ENCODE assay signal across 10 cellular contexts in the genomic region with DNA sequence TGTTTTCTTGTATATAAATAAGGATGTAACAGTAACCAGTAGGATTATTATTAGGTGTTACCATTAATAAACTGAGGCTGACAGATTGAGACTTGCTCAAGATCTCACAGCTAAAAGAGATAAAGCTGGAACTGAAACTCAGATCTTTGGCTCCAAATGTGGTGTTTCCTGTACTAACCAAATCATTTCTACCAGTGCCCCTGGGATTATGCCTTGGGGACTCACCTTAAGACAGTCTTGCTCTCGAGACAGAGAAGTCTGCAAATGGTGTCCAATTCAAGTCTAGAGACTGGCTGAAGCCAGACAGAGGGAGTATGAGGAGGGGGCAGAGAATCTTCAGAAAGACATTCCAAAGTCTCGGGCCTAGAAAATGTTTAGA. TPM values are rescaled to one million over a fixed set of nuclear protein-coding genes. Genes with fewer than 3 reads are reported as not detected.
DNase-seq lines count a peak whose midpoint lies in the region; ATAC-seq and TF ChIP-seq lines count a peak whose summit lies in the region.
"Had no signal": no experiment of that assay in that cellular context is flagged by ENCODE, and none has a peak within 500 bp of the region (broad histone marks: within the 10 kb centered on the region; RNA-seq: fewer than 3 reads in every experiment).

No MANE protein-coding gene starts in this region.

- intact Hi-C loops in activated CD4-positive, alpha-beta T cell treated with anti-CD3 and anti-CD28 coated beads, Interleukin-2, amount 10 ng/mL, durations not matched to agents 24 days and 14 days (cut with micrococcal nuclease): loop anchor here (10.0 kb wide), 4 partner anchors 272 to 752 kb away; a partner anchor contains a TSS
- intact Hi-C loops in adrenal gland (cut with DNase I): no loop called here
- intact Hi-C loops in lower leg skin (cut with DNase I; ENCODE audit: low total_unique reads): no loop called here
- intact Hi-C loops in prostate gland (cut with DNase I): no loop called here

- H3K9me3 Mint-ChIP-seq in activated CD4-positive, alpha-beta T cell treated with anti-CD3 and anti-CD28 coated beads, Interleukin-2, amount 10 ng/mL, durations not matched to agents 24 days and 14 days: peaks cover 12% of the 10 kb centered on the region
- H3K9me3 Mint-ChIP-seq in stimulated activated naive CD8-positive, alpha-beta T cell treated with anti-CD3 and anti-CD28 coated beads, Interleukin-15, amount 100 ng/mL, for 72 hours: peaks cover 12 to 19% of the 10 kb centered on the region in 2 donors

- no peak overlapping the region for H3K4me3 ChIP-seq in adrenal gland
- no peak overlapping the region for H3K4me3 ChIP-seq in lower leg skin (ENCODE audit: low read depth, poor library complexity, severe bottlenecking)
- no peak overlapping the region for H3K4me3 ChIP-seq in prostate gland

- H3K9me3 ChIP-seq in adrenal gland (replicated peaks in 1 of 3) (no peaks in the 10 kb centered on the region), prostate gland (no peaks in the 10 kb centered on the region)

- H3K4me1 ChIP-seq in adrenal gland (replicated peaks in 1 of 2) (no peaks in the 10 kb centered on the region), prostate gland (replicated peaks) (no peaks in the 10 kb centered on the region)

- H3K27me3 Mint-ChIP-seq in activated CD4-positive, alpha-beta T cell treated with anti-CD3 and anti-CD28 coated beads, Interleukin-2, amount 10 ng/mL, durations not matched to agents 24 days and 14 days: no peaks in the 10 kb centered on the region
- H3K27me3 Mint-ChIP-seq in stimulated activated naive CD8-positive, alpha-beta T cell treated with anti-CD3 and anti-CD28 coated beads, Interleukin-15, amount 100 ng/mL, for 72 hours: no peaks in the 10 kb centered on the region

- H3K27ac Mint-ChIP-seq in activated CD4-positive, alpha-beta T cell treated with anti-CD3 and anti-CD28 coated beads, Interleukin-2, amount 10 ng/mL, durations not matched to agents 24 days and 14 days: peak overlapping the region; percentile 97
- peak overlapping the region; percentile 94 to 98 for H3K27ac Mint-ChIP-seq in stimulated activated naive CD8-positive, alpha-beta T cell treated with anti-CD3 and anti-CD28 coated beads, Interleukin-15, amount 100 ng/mL, for 72 hours

- TF ChIP-seq CTCF in adrenal gland (IDR thresholded peaks at IDR 0.05) (no peak), lower leg skin (IDR thresholded peaks at IDR 0.05) (no peak), prostate gland (IDR thresholded peaks at IDR 0.05) (no peak)

- TF ChIP-seq POLR2A in adrenal gland (IDR thresholded peaks at IDR 0.05) (no peak), lower leg skin (IDR thresholded peaks at IDR 0.05) (no peak), prostate gland (IDR thresholded peaks at IDR 0.05) (no peak)

- ATAC-seq in HG03342 (IDR thresholded peaks at IDR 0.05; ENCODE audit: unreplicated experiment) (peak; percentile 49), HG03108 (IDR thresholded peaks at IDR 0.05; ENCODE audit: unreplicated experiment) (no peak)
- ATAC-seq in stimulated activated naive CD8-positive, alpha-beta T cell treated with anti-CD3 and anti-CD28 coated beads, Interleukin-15, amount 100 ng/mL, for 72 hours: no peak

- peaks cover 21% of the 10 kb centered on the region for H3K36me3 Mint-ChIP-seq in activated CD4-positive, alpha-beta T cell treated with anti-CD3 and anti-CD28 coated beads, Interleukin-2, amount 10 ng/mL, durations not matched to agents 24 days and 14 days (ENCODE audit: low read depth)

- peak overlapping the region; percentile 98 for H3K4me3 Mint-ChIP-seq in activated CD4-positive, alpha-beta T cell treated with anti-CD3 and anti-CD28 coated beads, Interleukin-2, amount 10 ng/mL, durations not matched to agents 24 days and 14 days
- H3K4me3 Mint-ChIP-seq in stimulated activated naive CD8-positive, alpha-beta T cell treated with anti-CD3 and anti-CD28 coated beads, Interleukin-15, amount 100 ng/mL, for 72 hours: peak overlapping the region; percentile 98

- H3K36me3 ChIP-seq in adrenal gland (replicated peaks in 1 of 2) (no peaks in the 10 kb centered on the region), prostate gland (no peaks in the 10 kb centered on the region)

- H3K27me3 ChIP-seq in adrenal gland (no peaks in the 10 kb centered on the region), prostate gland (replicated peaks; ENCODE audit: insufficient read depth) (no peaks in the 10 kb centered on the region)

- DNase-seq in activated CD4-positive, alpha-beta T cell treated with anti-CD3 and anti-CD28 coated beads, Interleukin-2, amount 10 ng/mL, durations not matched to agents 24 days and 14 days: peak; percentile 61
- no peak for DNase-seq in activated CD4-positive, alpha-beta T cell treated with anti-CD3 and anti-CD28 coated beads for 1 hour
- DNase-seq in adrenal gland (no peak), lower leg skin (ENCODE audit: low spot score in 2 of 2) (no peak), prostate gland (ENCODE audit: low spot score) (no peak)
- no peak for DNase-seq in stimulated activated naive CD8-positive, alpha-beta T cell treated with anti-CD3 and anti-CD28 coated beads, Interleukin-15, amount 100 ng/mL, for 72 hours
- DNase-seq: kidney glomerular epithelial cell, NCI-H1048 had no signal

- peaks cover 27% of the 10 kb centered on the region for H3K4me1 Mint-ChIP-seq in activated CD4-positive, alpha-beta T cell treated with anti-CD3 and anti-CD28 coated beads, Interleukin-2, amount 10 ng/mL, durations not matched to agents 24 days and 14 days
- H3K4me1 Mint-ChIP-seq in stimulated activated naive CD8-positive, alpha-beta T cell treated with anti-CD3 and anti-CD28 coated beads, Interleukin-15, amount 100 ng/mL, for 72 hours: peaks cover 39% of the 10 kb centered on the region

- H3K27ac ChIP-seq in adrenal gland (peak overlapping the region in 4 of 5 donors; percentile 16 to 89 (median 42)), prostate gland (no peak overlapping the region)

- 37 to 63% (median 52%) methylated on average over 2 of the region's 2 CpGs for whole genome bisulfite sequencing in adrenal gland, 4 donors
- 58 to 59% methylated on average over 2 of the region's 2 CpGs for WGBS in lower leg skin, 2 donors
- 57% methylated on average over 2 of the region's 2 CpGs for WGBS in prostate gland

RNA-seq across cellular contexts. Expression of a gene that starts 0.6 kb away (rescaled TPM):
- total RNA-seq in activated CD4-positive, alpha-beta T cell treated with anti-CD3 and anti-CD28 coated beads, Interleukin-2, amount 10 ng/mL, durations not matched to agents 24 days and 14 days: 185 and 190 TPM in 2 replicates
- total RNA-seq in adrenal gland (10 to 100 TPM; 11.9 to 99.1 (median 58.0) TPM), lower leg skin (10 to 100 TPM in 2 of 4 donors, 1 to 10 TPM in 2; 4.7 to 12.7 (median 8.8) TPM), prostate gland (10 to 100 TPM in 1 of 2 donors, 1 to 10 TPM in 1; 5.7 to 12.2 TPM)
- polyA plus RNA-seq in adrenal gland: 10 to 100 TPM; 19.9 to 36.4 (median 21.2) TPM

Comparison
In these comparisons a context has a peak if more than half of its experiments do, and no peak if none do; other contexts are left out.
1. H3K27ac ChIP-seq: peak in adrenal gland (4 of 5); none in prostate gland (0 of 2).